ENCODE assay signal across 1 cellular context in genomic region chr11:63986156-63986931, GRCh38.
A peak's percentile ranks its signal among the peaks of the same experiment; 100 is the strongest.
TF ChIP-seq lines count a peak whose summit lies in the region.

Gene OTUB1, plus strand, starts transcription at chr11:63986438. Its CDS starts 19 bp downstream, at chr11:63986457.

TF ChIP-seq in K562, 482 proteins besides CTCF, POLR2A, EP300 and RAD21 (continued from another document and continues in another):
- peak in 1 of 2 experiments; percentile 77; a peak in 1 of 4 replicates for TF ChIP-seq ETV6 (IDR thresholded peaks at IDR 0.05; ENCODE audit: borderline replicate concordance in 1 of 2, low read depth in 2 of 2, low read length in 1 of 2)
- no peak for TF ChIP-seq ETV6 (CRISPR knock-in tag; IDR thresholded peaks at IDR 0.05; ENCODE audit: borderline replicate concordance)
- TF ChIP-seq ZNF707 (CRISPR knock-in tag; conservative IDR thresholded peaks at IDR 0.05), result no peak
- no peak for TF ChIP-seq ADNP (tag; IDR thresholded peaks at IDR 0.05)
- TF ChIP-seq TCFL5 (CRISPR knock-in tag; conservative IDR thresholded peaks at IDR 0.05), result no peak
- TF ChIP-seq ZNF253 (CRISPR knock-in tag; conservative IDR thresholded peaks at IDR 0.05), result no peak
- peak in 1 of 3 experiments; percentile 68; a peak in 2 of 6 replicates for TF ChIP-seq ZBTB11 (CRISPR knock-in tag; IDR thresholded peaks at IDR 0.05)
- TF ChIP-seq ZNF133 (CRISPR knock-in tag; IDR thresholded peaks at IDR 0.05), result no peak
- TF ChIP-seq E2F8 (IDR thresholded peaks at IDR 0.05; ENCODE audit: low read depth, partially characterized antibody), result peak; percentile 76
- TF ChIP-seq ZBTB1 (CRISPR knock-in tag; IDR thresholded peaks at IDR 0.05; ENCODE audit: borderline replicate concordance, low read depth), result no peak; the same call in 1 of the 2 replicates
- no peak for TF ChIP-seq SETDB1 (IDR thresholded peaks at IDR 0.05; ENCODE audit: low read length)
- peak; percentile 93 for TF ChIP-seq C11orf30 (IDR thresholded peaks at IDR 0.05; ENCODE audit: low read depth)
- TF ChIP-seq FOXK1 (CRISPR knock-in tag; IDR thresholded peaks at IDR 0.05; ENCODE audit: borderline replicate concordance), result 0 out of 2 replicates have a peak, but pooled peaks have one; percentile 32
- no peak for TF ChIP-seq EHMT2 (IDR thresholded peaks at IDR 0.05)
- no peak; the same call in 1 of the 2 replicates for TF ChIP-seq BRD4 (IDR thresholded peaks at IDR 0.05)
- TF ChIP-seq LEF1 (IDR thresholded peaks at IDR 0.05), result no peak
- TF ChIP-seq ZNF3 (CRISPR knock-in tag; IDR thresholded peaks at IDR 0.05), result no peak
- TF ChIP-seq ZNF431 (CRISPR knock-in tag; IDR thresholded peaks at IDR 0.05), result 0 out of 2 replicates have a peak, but pooled peaks have one; percentile 4
- TF ChIP-seq MAFK (IDR thresholded peaks at IDR 0.05; ENCODE audit: low read length), result no peak
- no peak for TF ChIP-seq ZNF699 (CRISPR knock-in tag; IDR thresholded peaks at IDR 0.05; ENCODE audit: insufficient replicate concordance)
- TF ChIP-seq NELFE (IDR thresholded peaks at IDR 0.05; ENCODE audit: insufficient read depth, insufficient read length), result no peak
- TF ChIP-seq CBX2 (IDR thresholded peaks at IDR 0.05; ENCODE audit: insufficient read depth, low read length, poor library complexity, severe bottlenecking), result no peak
- no peak for TF ChIP-seq ZNF165 (CRISPR knock-in tag; IDR thresholded peaks at IDR 0.05; ENCODE audit: borderline replicate concordance)
- no peak for TF ChIP-seq E4F1 (CRISPR knock-in tag; IDR thresholded peaks at IDR 0.05; ENCODE audit: borderline replicate concordance)
- no peak for TF ChIP-seq AFF4 (CRISPR knock-in tag; IDR thresholded peaks at IDR 0.05)
- TF ChIP-seq PHF21A (IDR thresholded peaks at IDR 0.05; ENCODE audit: borderline replicate concordance, low read depth), result no peak
- no peak for TF ChIP-seq HDAC6 (IDR thresholded peaks at IDR 0.05; ENCODE audit: low read depth, low read length)
- TF ChIP-seq SMARCC2 (IDR thresholded peaks at IDR 0.05; ENCODE audit: low read depth), result no peak
- TF ChIP-seq STAT5A (IDR thresholded peaks at IDR 0.05; ENCODE audit: borderline replicate concordance, low read length), result no peak
- no peak for TF ChIP-seq CBX1 (IDR thresholded peaks at IDR 0.05; ENCODE audit: low read depth)
- no peak for TF ChIP-seq ZNF280A (IDR thresholded peaks at IDR 0.05; ENCODE audit: low read depth, partially characterized antibody)
- TF ChIP-seq KAT7 (CRISPR knock-in tag; IDR thresholded peaks at IDR 0.05; ENCODE audit: borderline replicate concordance), result no peak
- peak; percentile 92 for TF ChIP-seq FIP1L1 (IDR thresholded peaks at IDR 0.05; ENCODE audit: low read depth, low read length, poor library complexity, severe bottlenecking)
- peak; percentile 98 for TF ChIP-seq GABPA (tag; conservative IDR thresholded peaks at IDR 0.05; ENCODE audit: low read depth)
- TF ChIP-seq NCOA6 (IDR thresholded peaks at IDR 0.05), result no peak
- TF ChIP-seq BRF1 (IDR thresholded peaks at IDR 0.05; ENCODE audit: borderline replicate concordance, extremely low read depth, insufficient read length), result no peak
- no peak for TF ChIP-seq SREBF1 (IDR thresholded peaks at IDR 0.05; ENCODE audit: borderline replicate concordance, low read depth, low read length)
- no peak for TF ChIP-seq RBM14 (IDR thresholded peaks at IDR 0.05; ENCODE audit: borderline replicate concordance, insufficient read depth, low read depth, low read length)
- no peak for TF ChIP-seq IRF1 (CRISPR knock-in tag; IDR thresholded peaks at IDR 0.05; ENCODE audit: borderline replicate concordance)
- TF ChIP-seq KAT8 (IDR thresholded peaks at IDR 0.05; ENCODE audit: low read depth), result no peak
- no peak for TF ChIP-seq XRCC4 (IDR thresholded peaks at IDR 0.05; ENCODE audit: extremely low read depth, insufficient read depth, insufficient read length)
- no peak for TF ChIP-seq ZNF143 (CRISPR knock-in tag; IDR thresholded peaks at IDR 0.05)
- no peak for TF ChIP-seq KLF16 (IDR thresholded peaks at IDR 0.05)
- no peak for TF ChIP-seq STAT5B (CRISPR knock-in tag; IDR thresholded peaks at IDR 0.05)
- no peak for TF ChIP-seq ZBTB8A (IDR thresholded peaks at IDR 0.05; ENCODE audit: partially characterized antibody)
- TF ChIP-seq ZNF324 (CRISPR knock-in tag; IDR thresholded peaks at IDR 0.05), result no peak
- TF ChIP-seq GTF2E2 (tag; IDR thresholded peaks at IDR 0.05), result peak; percentile 92; the same call in 1 of the 2 replicates
- no peak for TF ChIP-seq MCM3 (IDR thresholded peaks at IDR 0.05)
- no peak for TF ChIP-seq FOXJ3 (CRISPR knock-in tag; IDR thresholded peaks at IDR 0.05)
- TF ChIP-seq YBX1 (IDR thresholded peaks at IDR 0.05), result no peak
- no peak for TF ChIP-seq HIVEP1 (CRISPR knock-in tag; IDR thresholded peaks at IDR 0.05)
- TF ChIP-seq PTBP1 (IDR thresholded peaks at IDR 0.05; ENCODE audit: low read depth, low read length), result no peak
- no peak for TF ChIP-seq ZBTB7A (IDR thresholded peaks at IDR 0.05; ENCODE audit: borderline replicate concordance, control insufficient read depth, low read depth, low read length)
- TF ChIP-seq MEIS2 (IDR thresholded peaks at IDR 0.05; ENCODE audit: partially characterized antibody), result no peak
- TF ChIP-seq ZBTB5 (IDR thresholded peaks at IDR 0.05), result no peak
- TF ChIP-seq PRMT5 (CRISPR knock-in tag; IDR thresholded peaks at IDR 0.05), result no peak
- TF ChIP-seq ESRRB (CRISPR knock-in tag; IDR thresholded peaks at IDR 0.05; ENCODE audit: borderline replicate concordance), result no peak
- no peak for TF ChIP-seq HEY1 (CRISPR knock-in tag; IDR thresholded peaks at IDR 0.05; ENCODE audit: borderline replicate concordance)
- no peak for TF ChIP-seq MAFG (tag; conservative IDR thresholded peaks at IDR 0.05)
- peak; percentile 55; the same call in 1 of the 2 replicates for TF ChIP-seq PML (IDR thresholded peaks at IDR 0.05; ENCODE audit: low read length)
